In the genomic region with DNA sequence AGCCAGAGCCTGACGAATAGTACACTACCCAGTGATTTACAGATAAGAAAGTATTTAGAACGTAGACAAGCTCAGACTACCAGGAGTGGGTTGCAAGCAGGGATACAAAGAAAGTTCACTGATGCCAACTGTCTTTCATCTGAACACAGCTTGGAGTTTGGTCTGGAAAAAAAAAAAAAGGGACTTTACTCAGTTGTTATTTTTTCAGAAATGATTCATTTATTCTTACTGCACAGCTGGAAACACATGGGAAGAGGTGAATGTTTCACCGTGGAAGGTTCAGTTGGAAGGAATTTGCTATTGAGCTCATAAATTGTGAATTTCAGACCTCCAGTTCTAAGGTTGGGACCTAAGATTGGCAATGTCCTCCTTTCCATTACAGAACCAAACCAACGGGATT, we compare ENCODE assay signal across 25 cellular contexts.
"Had no signal": no experiment of that assay in that cellular context is flagged by ENCODE, and none has a peak within 500 bp of the region (broad histone marks: within the 10 kb centered on the region; RNA-seq: fewer than 3 reads in every experiment).

No MANE protein-coding gene starts in this region.

- H3K27ac ChIP-seq: VCaP had no signal

- H3K36me3 Mint-ChIP-seq: activated CD4-positive, alpha-beta memory T cell treated with anti-CD3 and anti-CD28 coated beads for 36 hours had no signal

- DNase-seq: activated CD4-positive, alpha-beta memory T cell treated with anti-CD3 and anti-CD28 coated beads for 36 hours; activated CD4-positive, alpha-beta T cell treated with anti-CD3 and anti-CD28 coated beads, Interleukin-2, amount 10 ng/mL, durations not matched to agents 7 days and 5 days; activated CD4-positive, CD25-positive, alpha-beta regulatory T cell; activated CD8-positive, alpha-beta memory T cell treated with anti-CD3 and anti-CD28 coated beads for 24 hours; activated gamma-delta T cell treated with Interleukin-2 at 50 U/mL for 16 hours; activated naive CD4-positive, alpha-beta T cell treated with anti-CD3 and anti-CD28 coated beads, Interleukin-2, amount 50 U/mL, for 16 hours; activated T-cell treated with anti-CD3 and anti-CD28 coated beads, Interleukin-2, amount 50 U/mL, for 72 hours; amniotic stem cell; MM.1S; NCI-H1105; NCI-H1436; NCI-H1694 treated with DMSO at 0.1 percent for 48 hours; NCI-H2029 treated with DMSO at 0.1 percent for 48 hours; NCI-H345; NCI-H510A; NCI-H69; NK-92 treated with Interleukin-12 subunit alpha and Interleukin-12 subunit beta, amount 100 ng/mL, for 24 hours; OCI-M1; RPMI8226; SK-N-SH; T-helper 1 cell had no signal

- H3K4me3 Mint-ChIP-seq: activated CD4-positive, alpha-beta memory T cell treated with anti-CD3 and anti-CD28 coated beads for 36 hours; activated CD4-positive, alpha-beta T cell treated with anti-CD3 and anti-CD28 coated beads, Interleukin-2, amount 10 ng/mL, durations not matched to agents 7 days and 5 days; activated T-cell treated with anti-CD3 and anti-CD28 coated beads, Interleukin-2, amount 50 U/mL, for 72 hours had no signal

- H3K4me1 Mint-ChIP-seq: activated CD4-positive, alpha-beta T cell treated with anti-CD3 and anti-CD28 coated beads, Interleukin-2, amount 10 ng/mL, durations not matched to agents 7 days and 5 days had no signal

- H3K9me3 Mint-ChIP-seq: activated CD4-positive, alpha-beta memory T cell treated with anti-CD3 and anti-CD28 coated beads for 36 hours had no signal

- ATAC-seq: activated T-cell treated with anti-CD3 and anti-CD28 coated beads, Interleukin-2, amount 50 U/mL, for 72 hours; Panc1; Right ventricle myocardium inferior had no signal

- H3K27me3 Mint-ChIP-seq: activated CD4-positive, alpha-beta memory T cell treated with anti-CD3 and anti-CD28 coated beads for 36 hours; activated CD4-positive, alpha-beta T cell treated with anti-CD3 and anti-CD28 coated beads, Interleukin-2, amount 10 ng/mL, durations not matched to agents 7 days and 5 days had no signal

- H3K27ac Mint-ChIP-seq: activated CD4-positive, alpha-beta memory T cell treated with anti-CD3 and anti-CD28 coated beads for 36 hours; activated CD4-positive, alpha-beta T cell treated with anti-CD3 and anti-CD28 coated beads, Interleukin-2, amount 10 ng/mL, durations not matched to agents 7 days and 5 days; activated T-cell treated with anti-CD3 and anti-CD28 coated beads, Interleukin-2, amount 50 U/mL, for 72 hours; activated T-helper 2 cell treated with anti-CD3 and anti-CD28 coated beads, Interferon-gamma antibody, Interleukin-2, Interleukin-4, amounts not matched to agents 10 μg/mL and 5 μg/mL and 100 μg/mL, durations not matched to agents 14 hours and 24 hours and 36 hours had no signal
